Comparison of ENCODE assay signal across 21 cellular contexts in genomic region chr13:97020689-97021240, GRCh38. TPM values are rescaled to one million over a fixed set of nuclear protein-coding genes. Genes with fewer than 3 reads are reported as not detected.
A peak's percentile ranks its signal among the peaks of the same experiment; 100 is the strongest.
DNase-seq lines count a peak whose midpoint lies in the region; TF ChIP-seq lines count a peak whose summit lies in the region.
"Had no signal": no experiment of that assay in that cellular context is flagged by ENCODE, and none has a peak within 500 bp of the region (broad histone marks: within the 10 kb centered on the region; RNA-seq: fewer than 3 reads in every experiment).

No MANE protein-coding gene starts in this region.

- H3K79me2 ChIP-seq in mammary epithelial cell (ENCODE audit: insufficient read depth, low read length) = no peaks in the 10 kb centered on the region
- H3K79me2 ChIP-seq in mesendoderm (ENCODE audit: control insufficient read depth, insufficient read depth, low read length) = no peaks in the 10 kb centered on the region

- no peak overlapping the region for H2AK5ac ChIP-seq in mesendoderm (ENCODE audit: low read length)

- no peak overlapping the region for H3K23ac ChIP-seq in mesendoderm (ENCODE audit: low read length)

- H3K4me3 ChIP-seq in mammary epithelial cell (replicated peaks in 1 of 3; ENCODE audit: insufficient read depth in 1 of 3, low read depth in 2 of 3, low read length in 3 of 3) (no peak overlapping the region), breast epithelium (no peak overlapping the region), mesendoderm (ENCODE audit: low read length) (no peak overlapping the region), WERI-Rb-1 (ENCODE audit: low read depth, low read length) (no peak overlapping the region)
- H3K4me3 ChIP-seq: A549; BLaER1 treated with 17β-estradiol and CSF1 and Interleukin-3, amounts not matched to agents 10 nM and 100 nM; GM12878; GM23338 had no signal

- no peaks in the 10 kb centered on the region for H4K20me1 ChIP-seq in mammary epithelial cell (ENCODE audit: insufficient read depth, low read length)
- H4K20me1 ChIP-seq: BLaER1 treated with 17β-estradiol and CSF1 and Interleukin-3, amounts not matched to agents 10 nM and 100 nM had no signal

- CTCF ChIA-PET in mammary epithelial cell (lab: Charles Lee; ENCODE audit: low non-redundant PET) = no interaction called here

- in situ Hi-C loops in mammary epithelial cell (cut with MboI; ENCODE audit: low sequenced_read_pairs in 2 of 2) = no loop called here

- H3K27ac ChIP-seq in mammary epithelial cell (ENCODE audit: insufficient read depth, low read depth, low read length) (no peak overlapping the region), breast epithelium (no peak overlapping the region), mesendoderm (ENCODE audit: low read depth, low read length) (peak overlapping the region; percentile 10), WERI-Rb-1 (no peak overlapping the region)
- H3K27ac ChIP-seq: 22Rv1; A549; BLaER1 treated with 17β-estradiol and CSF1 and Interleukin-3, amounts not matched to agents 10 nM and 100 nM had no signal

- H2BK5ac ChIP-seq in mesendoderm (ENCODE audit: low read length) = peak overlapping the region; percentile 5

- dilution Hi-C loops in mammary epithelial cell (cut with HindIII; ENCODE audit: low sequenced_read_pairs) = no loop called here

- intact Hi-C loops in mammary epithelial cell (cut with micrococcal nuclease) = loop anchor here (5.0 kb wide), 1 partner anchor 782 kb away; no protein-coding TSS in a partner anchor
- intact Hi-C loops in breast epithelium (cut with DNase I; ENCODE audit: low total_unique reads) = no loop called here

- H4K8ac ChIP-seq in mesendoderm (ENCODE audit: low read depth, low read length) = no peak overlapping the region

- H3K79me1 ChIP-seq in mesendoderm (ENCODE audit: low read length) = no peaks in the 10 kb centered on the region

- H3K18ac ChIP-seq in mesendoderm (ENCODE audit: low read length) = peak overlapping the region; percentile 68

- H3K36me3 ChIP-seq in mammary epithelial cell (ENCODE audit: insufficient read depth, low read length) = no peaks in the 10 kb centered on the region
- no peaks in the 10 kb centered on the region for H3K36me3 ChIP-seq in breast epithelium
- H3K36me3 ChIP-seq in mesendoderm (ENCODE audit: control insufficient read depth, insufficient read depth, low read length) = no peaks in the 10 kb centered on the region
- H3K36me3 ChIP-seq in WERI-Rb-1 = no peaks in the 10 kb centered on the region
- H3K36me3 ChIP-seq: BE2C; BLaER1 treated with 17β-estradiol and CSF1 and Interleukin-3, amounts not matched to agents 10 nM and 100 nM had no signal

- H3K56ac ChIP-seq in mesendoderm (ENCODE audit: low read length) = no peak overlapping the region

- H3K27me3 ChIP-seq in mammary epithelial cell (ENCODE audit: insufficient read depth, low read length) (peaks cover 3% of the 10 kb centered on the region), breast epithelium (no peaks in the 10 kb centered on the region), mesendoderm (ENCODE audit: insufficient read depth, low read length, poor library complexity) (no peaks in the 10 kb centered on the region), WERI-Rb-1 (ENCODE audit: insufficient read depth, low read depth, severe bottlenecking) (no peaks in the 10 kb centered on the region)
- H3K27me3 ChIP-seq: BE2C; BLaER1 treated with 17β-estradiol and CSF1 and Interleukin-3, amounts not matched to agents 10 nM and 100 nM had no signal

- no peak overlapping the region for H2AFZ ChIP-seq in mammary epithelial cell (ENCODE audit: low read depth, low read length)
- H2AFZ ChIP-seq: GM23338 had no signal

- no peak overlapping the region for H4K5ac ChIP-seq in mesendoderm (ENCODE audit: low read length)

- no peak for DNase-seq in mammary epithelial cell
- DNase-seq in breast epithelium (ENCODE audit: low spot score in 2 of 2) = no peak
- peak; percentile 79 for DNase-seq in mesendoderm
- peak; percentile 62 for DNase-seq in putamen (ENCODE audit: low spot score)
- no peak for DNase-seq in WERI-Rb-1
- no peak for DNase-seq in A172 (ENCODE audit: low spot score)
- DNase-seq: ACHN; AML-193; BE2C; CD4-positive, alpha-beta T cell; CD8-positive, alpha-beta memory T cell; DMS 273 treated with DMSO at 0.1 percent for 48 hours; DMS79; EL; GDM1; H9 had no signal

- no peak overlapping the region for H2BK15ac ChIP-seq in mesendoderm (replicated peaks; ENCODE audit: low read depth)

- peak overlapping the region; percentile 5 for H3K9ac ChIP-seq in mammary epithelial cell (ENCODE audit: insufficient read depth, low read length)
- H3K9ac ChIP-seq in mesendoderm (ENCODE audit: low read length) = no peak overlapping the region
- H3K9ac ChIP-seq: BLaER1 treated with 17β-estradiol and CSF1 and Interleukin-3, amounts not matched to agents 10 nM and 100 nM had no signal

- BruUV-seq in mammary epithelial cell (replicated peaks; lab: Mats Ljungman, UMichigan) = no TSS peak

- WGBS in mammary epithelial cell (ENCODE audit: low coverage, missing lambda C conversion rate) = 83% methylated on average over 3 of the region's 3 CpGs
- no CpG with 5 or more reads among the region's 3 CpGs for WGBS in mesendoderm (ENCODE audit: extremely low coverage, insufficient coverage, low lambda C conversion rate)

- H3K4me1 ChIP-seq in mammary epithelial cell (ENCODE audit: insufficient read depth, low read length) = no peaks in the 10 kb centered on the region
- H3K4me1 ChIP-seq in breast epithelium = peaks cover 0 to 6% of the 10 kb centered on the region in 2 donors
- peaks cover 10% of the 10 kb centered on the region for H3K4me1 ChIP-seq in mesendoderm (ENCODE audit: control insufficient read depth, low read depth, low read length)
- H3K4me1 ChIP-seq: A549, BE2C had no signal

- peak overlapping the region; percentile 91 for H3K4ac ChIP-seq in mesendoderm (ENCODE audit: low read depth, low read length)

- H2BK120ac ChIP-seq in mesendoderm (ENCODE audit: low read depth, low read length) = no peak overlapping the region

- H3K4me2 ChIP-seq in mammary epithelial cell (ENCODE audit: insufficient read depth, low read depth, low read length) (no peak overlapping the region), mesendoderm (ENCODE audit: low read length) (no peak overlapping the region)
- H3K4me2 ChIP-seq: A549; BLaER1 treated with 17β-estradiol and CSF1 and Interleukin-3, amounts not matched to agents 10 nM and 100 nM; GM23338 had no signal

- no peak for TF ChIP-seq POLR2A in breast epithelium (IDR thresholded peaks at IDR 0.05)

- H3K9me3 ChIP-seq in mammary epithelial cell (replicated peaks; ENCODE audit: insufficient read depth, low read length) (no peaks in the 10 kb centered on the region), breast epithelium (no peaks in the 10 kb centered on the region), WERI-Rb-1 (ENCODE audit: severe bottlenecking) (no peaks in the 10 kb centered on the region)
- H3K9me3 ChIP-seq: BE2C had no signal

- no peak for TF ChIP-seq CTCF in mammary epithelial cell (conservative IDR thresholded peaks at IDR 0.05 in 1 of 2, IDR thresholded peaks at IDR 0.05 in 1 of 2; ENCODE audit: extremely low read depth in 1 of 2, insufficient read depth in 1 of 2, low read depth in 1 of 2, low read length in 2 of 2)
- TF ChIP-seq CTCF in breast epithelium (IDR thresholded peaks at IDR 0.05) = no peak
- TF ChIP-seq CTCF in WERI-Rb-1 (IDR thresholded peaks at IDR 0.05; ENCODE audit: low read depth, low read length) = no peak

RNA-seq across cellular contexts. Expression of gene OXGR1, which starts 26.5 kb away (rescaled TPM):
- total RNA-seq in mammary epithelial cell (not detected), breast epithelium (1 to 10 TPM in 2 of 3 donors, under 1 TPM in 1; 0.64 to 2.0 (median 1.9) TPM)
- not detected for polyA plus RNA-seq in mammary epithelial cell
- not detected for polyA minus RNA-seq in mammary epithelial cell
- polyA plus RNA-seq in mesendoderm (2013, experiment 1 of 2) = 0.11 TPM
- polyA plus RNA-seq in mesendoderm (2013, experiment 2 of 2) = 0.22 TPM
- total RNA-seq in A172 (2014; rRNA removed; shearing (Covaris generic)) = not detected in 2 replicates
- total RNA-seq: CD4-positive, alpha-beta T cell; CD8-positive, alpha-beta memory T cell; GM12878; H9 had no signal
- polyA plus RNA-seq: A549; CD8-positive, alpha-beta memory T cell had no signal

Comparison
In these comparisons a context has a peak if more than half of its experiments do, and no peak if none do; other contexts are left out.
1. DNase-seq: peak in mesendoderm (single experiment) and putamen (single experiment); none in mammary epithelial cell (single experiment), breast epithelium (0 of 2), WERI-Rb-1 (single experiment) and A172 (single experiment).